ENCODE assay signal across 8 cellular contexts in the genomic region with DNA sequence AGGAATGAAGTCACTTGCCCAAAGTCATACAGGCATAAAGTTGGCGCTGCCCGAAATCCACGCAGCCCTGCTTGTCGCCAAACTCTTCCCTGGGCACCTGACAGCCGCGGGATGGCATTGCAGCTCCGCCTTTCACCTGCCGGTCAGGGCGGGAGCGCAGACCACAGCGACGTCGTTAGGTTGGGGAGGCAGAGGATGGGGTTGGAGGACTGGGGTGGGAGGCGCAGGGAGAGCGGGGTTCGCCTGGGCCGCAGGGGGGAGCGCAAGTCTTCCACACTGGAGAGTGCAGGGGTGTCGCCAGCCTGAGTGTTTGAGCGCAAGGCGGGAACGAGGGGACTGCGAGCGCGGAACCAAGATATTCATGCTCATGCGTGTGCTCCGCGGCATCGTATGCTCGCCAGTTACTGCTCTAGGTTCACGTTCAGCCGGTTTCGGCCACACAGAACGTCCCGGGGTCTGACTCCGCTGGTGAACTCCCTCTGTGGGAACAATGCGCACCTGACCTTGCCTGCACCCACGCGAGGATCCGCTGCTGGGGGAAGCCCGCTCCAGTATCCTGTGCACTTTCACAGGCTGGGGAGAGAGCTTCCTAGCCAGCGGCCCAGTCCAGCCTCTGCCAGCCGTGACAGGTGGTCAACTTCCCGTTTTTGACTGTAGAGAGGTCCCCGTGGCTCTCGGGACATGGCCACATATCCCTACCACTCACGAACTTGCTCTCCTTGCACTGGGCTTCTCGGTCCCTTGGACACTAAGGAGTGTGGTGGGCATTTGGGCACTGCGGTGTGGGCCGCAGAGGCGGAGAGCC. TPM values are rescaled to one million over a fixed set of nuclear protein-coding genes. Genes with fewer than 3 reads are reported as not detected.
DNase-seq lines count a peak whose midpoint lies in the region; ATAC-seq and TF ChIP-seq lines count a peak whose summit lies in the region.

No MANE protein-coding gene starts in this region.

- no peak overlapping the region for H3K27ac Mint-ChIP-seq in MCF 10A (ENCODE audit: low read depth, unreplicated experiment)

- peak; percentile 23 for ATAC-seq in stimulated activated naive CD8-positive, alpha-beta T cell treated with anti-CD3 and anti-CD28 coated beads, Interleukin-15, Interleukin-2, amounts not matched to agents 100 U/mL and 50 U/mL, for 24 hours
- ATAC-seq in HG02759 (IDR thresholded peaks at IDR 0.05; ENCODE audit: unreplicated experiment) = no peak

- no peaks in the 10 kb centered on the region for H3K36me3 ChIP-seq in liver (ENCODE audit: control insufficient read depth in 4 of 4, insufficient read depth in 3 of 4, low read depth in 1 of 4, low read length in 3 of 4)

- H3K4me3 ChIP-seq in liver (ENCODE audit: low read depth in 1 of 3, low read length in 3 of 3) = peak overlapping the region in 2 of 3 donors; percentile 31 to 46

- peak overlapping the region; percentile 60 for H3K4me3 Mint-ChIP-seq in MCF 10A (ENCODE audit: unreplicated experiment)

- H3K27me3 ChIP-seq in liver (ENCODE audit: control insufficient read depth in 4 of 4, insufficient read depth in 4 of 4, low read length in 3 of 4) = peaks cover 0 to 11% (median 1%) of the 10 kb centered on the region in 4 donors

- no peak overlapping the region for H3K27ac ChIP-seq in liver (ENCODE audit: low read depth in 1 of 2, low read length in 2 of 2)

- no peak overlapping the region for H3K9ac ChIP-seq in liver (ENCODE audit: low read depth in 1 of 2, low read length in 2 of 2)

- H3K9me3 Mint-ChIP-seq in MCF 10A (ENCODE audit: unreplicated experiment) = no peaks in the 10 kb centered on the region

- TF ChIP-seq CTCF in MCF 10A (IDR thresholded peaks at IDR 0.05; ENCODE audit: unreplicated experiment) (no peak), liver (IDR thresholded peaks at IDR 0.05; ENCODE audit: low read depth, low read length, missing input control) (no peak)

- H3K36me3 Mint-ChIP-seq in MCF 10A (ENCODE audit: insufficient read depth, unreplicated experiment) = no peaks in the 10 kb centered on the region

- intact Hi-C loops in MCF 10A (cut with micrococcal nuclease) = no loop called here

- DNase-seq in NCI-H146 (lab: John Stamatoyannopoulos, UW) (peak; percentile 56), NCI-H146 treated with DMSO at 0.1 percent for 48 hours (lab: John Stamatoyannopoulos, UW; ENCODE audit: unreplicated experiment) (no peak), NCI-H2107 (lab: John Stamatoyannopoulos, UW) (peak; percentile 30), MCF 10A (ENCODE audit: unreplicated experiment) (no peak), HCEC 1CT (no peak)
- peak; percentile 38 for DNase-seq in stimulated activated naive CD8-positive, alpha-beta T cell treated with anti-CD3 and anti-CD28 coated beads, Interleukin-15, Interleukin-2, amounts not matched to agents 100 U/mL and 50 U/mL, for 24 hours

- peaks cover 63% of the 10 kb centered on the region for H3K27me3 Mint-ChIP-seq in MCF 10A (ENCODE audit: insufficient read depth, unreplicated experiment)

- CTCF ChIA-PET in MCF 10A (lab: Yijun Ruan, JAX) = interaction anchor here (0.6 to 8.9 kb wide), 4 partner anchors 9 to 389 kb away, joined by 3 to 78 read pairs (median 3); no protein-coding TSS in a partner anchor

- no TSS peak for BruUV-seq in MCF 10A (replicated peaks; lab: Mats Ljungman, UMichigan)

- POLR2A ChIA-PET in MCF 10A (lab: Yijun Ruan, JAX) = no interaction called here

- peaks cover 9 to 27% (median 19%) of the 10 kb centered on the region in 4 donors for H3K4me1 ChIP-seq in liver (ENCODE audit: control insufficient read depth in 4 of 4, insufficient read depth in 4 of 4, low read length in 3 of 4)

- H3K4me1 Mint-ChIP-seq in MCF 10A (ENCODE audit: insufficient read depth, unreplicated experiment) = no peaks in the 10 kb centered on the region

- no peaks in the 10 kb centered on the region for H3K9me3 ChIP-seq in liver (ENCODE audit: control insufficient read depth in 4 of 4, low read length in 3 of 4)

- WGBS in liver = 10% methylated on average over 51 of the region's 51 CpGs

- peak; percentile 8 to 22 for TF ChIP-seq RAD21 in liver (IDR thresholded peaks at IDR 0.05)

TF ChIP-seq in liver, 16 proteins besides CTCF, POLR2A, EP300 and RAD21:
- TF ChIP-seq, protein P1, sequence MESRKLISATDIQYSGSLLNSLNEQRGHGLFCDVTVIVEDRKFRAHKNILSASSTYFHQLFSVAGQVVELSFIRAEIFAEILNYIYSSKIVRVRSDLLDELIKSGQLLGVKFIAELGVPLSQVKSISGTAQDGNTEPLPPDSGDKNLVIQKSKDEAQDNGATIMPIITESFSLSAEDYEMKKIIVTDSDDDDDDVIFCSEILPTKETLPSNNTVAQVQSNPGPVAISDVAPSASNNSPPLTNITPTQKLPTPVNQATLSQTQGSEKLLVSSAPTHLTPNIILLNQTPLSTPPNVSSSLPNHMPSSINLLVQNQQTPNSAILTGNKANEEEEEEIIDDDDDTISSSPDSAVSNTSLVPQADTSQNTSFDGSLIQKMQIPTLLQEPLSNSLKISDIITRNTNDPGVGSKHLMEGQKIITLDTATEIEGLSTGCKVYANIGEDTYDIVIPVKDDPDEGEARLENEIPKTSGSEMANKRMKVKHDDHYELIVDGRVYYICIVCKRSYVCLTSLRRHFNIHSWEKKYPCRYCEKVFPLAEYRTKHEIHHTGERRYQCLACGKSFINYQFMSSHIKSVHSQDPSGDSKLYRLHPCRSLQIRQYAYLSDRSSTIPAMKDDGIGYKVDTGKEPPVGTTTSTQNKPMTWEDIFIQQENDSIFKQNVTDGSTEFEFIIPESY (IDR thresholded peaks at IDR 0.05) = no peak
- TF ChIP-seq, protein P2, sequence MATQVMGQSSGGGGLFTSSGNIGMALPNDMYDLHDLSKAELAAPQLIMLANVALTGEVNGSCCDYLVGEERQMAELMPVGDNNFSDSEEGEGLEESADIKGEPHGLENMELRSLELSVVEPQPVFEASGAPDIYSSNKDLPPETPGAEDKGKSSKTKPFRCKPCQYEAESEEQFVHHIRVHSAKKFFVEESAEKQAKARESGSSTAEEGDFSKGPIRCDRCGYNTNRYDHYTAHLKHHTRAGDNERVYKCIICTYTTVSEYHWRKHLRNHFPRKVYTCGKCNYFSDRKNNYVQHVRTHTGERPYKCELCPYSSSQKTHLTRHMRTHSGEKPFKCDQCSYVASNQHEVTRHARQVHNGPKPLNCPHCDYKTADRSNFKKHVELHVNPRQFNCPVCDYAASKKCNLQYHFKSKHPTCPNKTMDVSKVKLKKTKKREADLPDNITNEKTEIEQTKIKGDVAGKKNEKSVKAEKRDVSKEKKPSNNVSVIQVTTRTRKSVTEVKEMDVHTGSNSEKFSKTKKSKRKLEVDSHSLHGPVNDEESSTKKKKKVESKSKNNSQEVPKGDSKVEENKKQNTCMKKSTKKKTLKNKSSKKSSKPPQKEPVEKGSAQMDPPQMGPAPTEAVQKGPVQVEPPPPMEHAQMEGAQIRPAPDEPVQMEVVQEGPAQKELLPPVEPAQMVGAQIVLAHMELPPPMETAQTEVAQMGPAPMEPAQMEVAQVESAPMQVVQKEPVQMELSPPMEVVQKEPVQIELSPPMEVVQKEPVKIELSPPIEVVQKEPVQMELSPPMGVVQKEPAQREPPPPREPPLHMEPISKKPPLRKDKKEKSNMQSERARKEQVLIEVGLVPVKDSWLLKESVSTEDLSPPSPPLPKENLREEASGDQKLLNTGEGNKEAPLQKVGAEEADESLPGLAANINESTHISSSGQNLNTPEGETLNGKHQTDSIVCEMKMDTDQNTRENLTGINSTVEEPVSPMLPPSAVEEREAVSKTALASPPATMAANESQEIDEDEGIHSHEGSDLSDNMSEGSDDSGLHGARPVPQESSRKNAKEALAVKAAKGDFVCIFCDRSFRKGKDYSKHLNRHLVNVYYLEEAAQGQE (IDR thresholded peaks at IDR 0.05) = no peak
- TF ChIP-seq HNF4G (IDR thresholded peaks at IDR 0.05) (no peak), GABPA (IDR thresholded peaks at IDR 0.05 in 1 of 2, conservative IDR thresholded peaks at IDR 0.05 in 1 of 2) (no peak), NR2F2 (IDR thresholded peaks at IDR 0.05) (no peak), HNF4A (conservative IDR thresholded peaks at IDR 0.05) (no peak), FOXA2 (IDR thresholded peaks at IDR 0.05) (no peak), JUND (IDR thresholded peaks at IDR 0.05) (no peak), SP1 (IDR thresholded peaks at IDR 0.05) (no peak), EGR1 (IDR thresholded peaks at IDR 0.05; ENCODE audit: low read depth in 2 of 2) (no peak), YY1 (IDR thresholded peaks at IDR 0.05) (no peak), TAF1 (conservative IDR thresholded peaks at IDR 0.05) (no peak), RXRA (IDR thresholded peaks at IDR 0.05) (no peak), FOXA1 (IDR thresholded peaks at IDR 0.05) (no peak)
- TF ChIP-seq, protein P3, sequence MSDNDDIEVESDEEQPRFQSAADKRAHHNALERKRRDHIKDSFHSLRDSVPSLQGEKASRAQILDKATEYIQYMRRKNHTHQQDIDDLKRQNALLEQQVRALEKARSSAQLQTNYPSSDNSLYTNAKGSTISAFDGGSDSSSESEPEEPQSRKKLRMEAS (IDR thresholded peaks at IDR 0.05) = no peak
- TF ChIP-seq, protein P4, sequence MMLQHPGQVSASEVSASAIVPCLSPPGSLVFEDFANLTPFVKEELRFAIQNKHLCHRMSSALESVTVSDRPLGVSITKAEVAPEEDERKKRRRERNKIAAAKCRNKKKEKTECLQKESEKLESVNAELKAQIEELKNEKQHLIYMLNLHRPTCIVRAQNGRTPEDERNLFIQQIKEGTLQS (IDR thresholded peaks at IDR 0.05) = no peak

RNA-seq across cellular contexts. Expression of a gene that starts 0.8 kb away (rescaled TPM):
- not detected in 2 replicates for total RNA-seq in MCF 10A (2022)
- total RNA-seq in liver = under 1 TPM in 1 of 2 donors, not detected in 1; 0.47 TPM
- not detected for polyA plus RNA-seq in liver

RNA-seq across cellular contexts. Expression of a gene that starts 34.5 kb away (rescaled TPM):
- total RNA-seq in MCF 10A (2022) = 32.6 and 47.4 TPM in 2 replicates
- total RNA-seq in liver = 10 to 100 TPM in 1 of 2 donors, 1 to 10 TPM in 1; 9.7 to 21.5 TPM
- 1 to 10 TPM; 5.7 to 8.0 TPM for polyA plus RNA-seq in liver

Comparison
In these comparisons a context has a peak if more than half of its experiments do, and no peak if none do; other contexts are left out.
1. DNase-seq: peak in NCI-H146 (single experiment), NCI-H2107 (single experiment) and stimulated activated naive CD8-positive, alpha-beta T cell treated with anti-CD3 and anti-CD28 coated beads, Interleukin-15, Interleukin-2, amounts not matched to agents 100 U/mL and 50 U/mL, for 24 hours (single experiment); none in NCI-H146 treated with DMSO at 0.1 percent for 48 hours (single experiment), MCF 10A (single experiment) and HCEC 1CT (single experiment).